ENCODE assay signal across 14 cellular contexts in genomic region chr7:52088008-52088787, GRCh38.
DNase-seq lines count a peak whose midpoint lies in the region; ATAC-seq, FAIRE-seq and TF ChIP-seq lines count a peak whose summit lies in the region.
"Had no signal": no experiment of that assay in that cellular context is flagged by ENCODE, and none has a peak within 500 bp of the region (broad histone marks: within the 10 kb centered on the region; RNA-seq: fewer than 3 reads in every experiment).

No MANE protein-coding gene starts in this region.

- FAIRE-seq in endothelial cell of umbilical vein (lab: Jason Lieb, UNC) = no peak

- peak overlapping the region; percentile 99 for H2AFZ ChIP-seq in endothelial cell of umbilical vein (ENCODE audit: low read depth, low read length)

- H3K27me3 Mint-ChIP-seq in MCF 10A (ENCODE audit: insufficient read depth, unreplicated experiment) = peaks cover 26% of the 10 kb centered on the region

- no peaks in the 10 kb centered on the region for H3K36me3 Mint-ChIP-seq in MCF 10A (ENCODE audit: insufficient read depth, unreplicated experiment)

- peak; percentile 36 for DNase-seq in endothelial cell of umbilical vein (ENCODE audit: low read depth, low spot score)
- DNase-seq in kidney epithelial cell (ENCODE audit: low read depth) = no peak
- DNase-seq in retinal pigment epithelial cell (ENCODE audit: low read depth) = no peak
- no peak for DNase-seq in MCF 10A (ENCODE audit: unreplicated experiment)
- no peak for DNase-seq in stimulated activated CD4-positive, alpha-beta T cell treated with anti-CD3 and anti-CD28 coated beads, Interleukin-2, amount 100 ng/mL, for 48 hours
- DNase-seq in NAMALWA (ENCODE audit: low spot score) = no peak
- DNase-seq: activated CD8-positive, alpha-beta T cell treated with anti-CD3 and anti-CD28 coated beads for 36 hours; activated effector memory CD4-positive, alpha-beta T cell treated with Interleukin-2 at 50 U/mL for 16 hours; brain microvascular endothelial cell; NCI-H1092 treated with DMSO at 0.1 percent for 48 hours; NCI-H524; stimulated activated CD4-positive, alpha-beta T cell treated with anti-CD3 and anti-CD28 coated beads, Interleukin-15, amount 100 ng/mL, for 24 hours had no signal

- H3K9me3 Mint-ChIP-seq in MCF 10A (ENCODE audit: unreplicated experiment) = no peaks in the 10 kb centered on the region

- CTCF ChIA-PET in endothelial cell of umbilical vein (lab: Charles Lee) (no interaction called here), MCF 10A (lab: Yijun Ruan, JAX) (no interaction called here)

- TF ChIP-seq POLR2A in endothelial cell of umbilical vein (IDR thresholded peaks at IDR 0.05; ENCODE audit: low read depth, low read length) = no peak

- POLR2A ChIA-PET in endothelial cell of umbilical vein (lab: Charles Lee) = no interaction called here
- POLR2A ChIA-PET in MCF 10A (lab: Yijun Ruan, JAX) = no interaction called here

- H3K9me1 ChIP-seq in endothelial cell of umbilical vein (replicated peaks; ENCODE audit: control insufficient read depth, extremely low read depth, insufficient read depth, low read length) = no peaks in the 10 kb centered on the region

- no peaks in the 10 kb centered on the region for H3K4me1 Mint-ChIP-seq in MCF 10A (ENCODE audit: insufficient read depth, unreplicated experiment)

- no peaks in the 10 kb centered on the region for H3K79me2 ChIP-seq in endothelial cell of umbilical vein (ENCODE audit: control insufficient read depth, insufficient read depth, low read length)

- ATAC-seq in GM18520 (IDR thresholded peaks at IDR 0.05; ENCODE audit: unreplicated experiment) = no peak
- ATAC-seq: activated CD8-positive, alpha-beta T cell treated with anti-CD3 and anti-CD28 coated beads for 36 hours had no signal

- no peaks in the 10 kb centered on the region for H3K36me3 ChIP-seq in HUES48 (ENCODE audit: control insufficient read depth, insufficient read depth, low read length)
- H3K36me3 ChIP-seq in endothelial cell of umbilical vein (ENCODE audit: control insufficient read depth in 2 of 2, extremely low read depth in 1 of 2, insufficient read depth in 2 of 2, low read length in 2 of 2) = no peaks in the 10 kb centered on the region
- H3K36me3 ChIP-seq in kidney epithelial cell (ENCODE audit: control insufficient read depth, insufficient read depth, low read length) = no peaks in the 10 kb centered on the region
- H3K36me3 ChIP-seq: brain microvascular endothelial cell had no signal

- H3K4me3 Mint-ChIP-seq in MCF 10A (ENCODE audit: unreplicated experiment) = no peak overlapping the region
- H3K4me3 Mint-ChIP-seq: activated CD8-positive, alpha-beta T cell treated with anti-CD3 and anti-CD28 coated beads for 36 hours had no signal

- no peaks in the 10 kb centered on the region for H3K9me3 ChIP-seq in HUES48 (ENCODE audit: control insufficient read depth, insufficient read depth, low read length)
- no peaks in the 10 kb centered on the region for H3K9me3 ChIP-seq in endothelial cell of umbilical vein (replicated peaks; ENCODE audit: control insufficient read depth, insufficient read depth, low read length)

- TF ChIP-seq CTCF in endothelial cell of umbilical vein (IDR thresholded peaks at IDR 0.05; ENCODE audit: extremely low read depth in 1 of 2, insufficient read depth in 1 of 2, low read depth in 1 of 2, low read length in 2 of 2) = peak in 1 of 2 donors; percentile 34
- TF ChIP-seq CTCF in kidney epithelial cell (IDR thresholded peaks at IDR 0.05; ENCODE audit: insufficient read depth, low read length, poor library complexity, severe bottlenecking) = peak; percentile 46
- TF ChIP-seq CTCF in retinal pigment epithelial cell (conservative IDR thresholded peaks at IDR 0.05; ENCODE audit: low read depth, low read length) = no peak
- no peak for TF ChIP-seq CTCF in MCF 10A (IDR thresholded peaks at IDR 0.05; ENCODE audit: unreplicated experiment)

- intact Hi-C loops in endothelial cell of umbilical vein (cut with micrococcal nuclease) (no loop called here), MCF 10A (cut with micrococcal nuclease) (no loop called here)

- peak overlapping the region; percentile 48 for H3K27ac ChIP-seq in HUES48 (ENCODE audit: low read depth, low read length)
- no peak overlapping the region for H3K27ac ChIP-seq in endothelial cell of umbilical vein (ENCODE audit: insufficient read depth, low read depth, low read length)
- H3K27ac ChIP-seq: brain microvascular endothelial cell had no signal

- H3K27ac Mint-ChIP-seq in MCF 10A (ENCODE audit: low read depth, unreplicated experiment) = no peak overlapping the region
- H3K27ac Mint-ChIP-seq: activated CD8-positive, alpha-beta T cell treated with anti-CD3 and anti-CD28 coated beads for 36 hours had no signal

- H3K4me1 ChIP-seq in HUES48 (ENCODE audit: control insufficient read depth, insufficient read depth, low read length) (peaks cover 42% of the 10 kb centered on the region), endothelial cell of umbilical vein (ENCODE audit: control insufficient read depth, extremely low read depth, insufficient read depth, low read length) (no peaks in the 10 kb centered on the region)

- H3K9ac ChIP-seq in HUES48 (ENCODE audit: low read depth, low read length) (peak overlapping the region; percentile 34; the same call in 1 of the 2 replicates), endothelial cell of umbilical vein (replicated peaks; ENCODE audit: extremely low read depth, insufficient read depth, low read length) (peak overlapping the region; percentile 8)

- H4K20me1 ChIP-seq in endothelial cell of umbilical vein (replicated peaks; ENCODE audit: control insufficient read depth, extremely low read depth, insufficient read depth, low read length) = no peaks in the 10 kb centered on the region

- BruUV-seq in endothelial cell of umbilical vein (replicated peaks; lab: Mats Ljungman, UMichigan) (no TSS peak), MCF 10A (replicated peaks; lab: Mats Ljungman, UMichigan) (no TSS peak)

- peak overlapping the region; percentile 73 for H3K4me2 ChIP-seq in endothelial cell of umbilical vein (ENCODE audit: insufficient read depth, low read length)

- dilution Hi-C loops in endothelial cell of umbilical vein (cut with MboI; ENCODE audit: extremely low pct_ligation_motif_present, low sequenced_read_pairs) = no loop called here

- H3K27me3 ChIP-seq in HUES48 (ENCODE audit: control insufficient read depth, insufficient read depth, low read length) (no peaks in the 10 kb centered on the region), endothelial cell of umbilical vein (ENCODE audit: control insufficient read depth in 2 of 2, insufficient read depth in 2 of 2, low read length in 2 of 2) (no peaks in the 10 kb centered on the region), kidney epithelial cell (ENCODE audit: control insufficient read depth, insufficient read depth, low read length) (no peaks in the 10 kb centered on the region)
- H3K27me3 ChIP-seq: brain microvascular endothelial cell had no signal

- H3K4me3 ChIP-seq in HUES48 (ENCODE audit: low read depth, low read length) = peak overlapping the region; percentile 60
- H3K4me3 ChIP-seq in endothelial cell of umbilical vein (replicated peaks in 1 of 3; ENCODE audit: insufficient read depth in 1 of 3, low read depth in 1 of 3, low read length in 3 of 3) = peak overlapping the region; percentile 12 to 46 (median 33)
- peak overlapping the region; percentile 27 for H3K4me3 ChIP-seq in kidney epithelial cell (ENCODE audit: low read depth, low read length)
- H3K4me3 ChIP-seq in retinal pigment epithelial cell (ENCODE audit: low read length) = peak overlapping the region; percentile 6

TF ChIP-seq in endothelial cell of umbilical vein, 7 proteins besides CTCF, POLR2A, EP300 and RAD21:
- TF ChIP-seq MYC (IDR thresholded peaks at IDR 0.05; ENCODE audit: low read depth, low read length) (no peak), GATA2 (IDR thresholded peaks at IDR 0.05; ENCODE audit: insufficient read depth, insufficient read length, low read depth, low read length) (no peak), POLR2AphosphoS5 (IDR thresholded peaks at IDR 0.05; ENCODE audit: insufficient read depth, low read depth, low read length) (no peak), MAX (IDR thresholded peaks at IDR 0.05; ENCODE audit: insufficient read depth, insufficient read length) (no peak), EZH2 (IDR thresholded peaks at IDR 0.05; ENCODE audit: borderline replicate concordance, low read depth, low read length, severe bottlenecking) (no peak), FOS (IDR thresholded peaks at IDR 0.05; ENCODE audit: borderline replicate concordance, insufficient read depth, low read length) (no peak), JUN (IDR thresholded peaks at IDR 0.05; ENCODE audit: borderline replicate concordance, insufficient read depth, insufficient read length, low read depth) (no peak)
TF ChIP-seq in endothelial cell of umbilical vein: peak in this region for 0.

Comparison
In these comparisons a context has a peak if more than half of its experiments do, and no peak if none do; other contexts are left out.
1. H3K4me3 ChIP-seq: peak in every context shown above with its lines; median percentile 60 in HUES48; 33 in endothelial cell of umbilical vein; 27 in kidney epithelial cell; 6 in retinal pigment epithelial cell.